In the genomic region with DNA sequence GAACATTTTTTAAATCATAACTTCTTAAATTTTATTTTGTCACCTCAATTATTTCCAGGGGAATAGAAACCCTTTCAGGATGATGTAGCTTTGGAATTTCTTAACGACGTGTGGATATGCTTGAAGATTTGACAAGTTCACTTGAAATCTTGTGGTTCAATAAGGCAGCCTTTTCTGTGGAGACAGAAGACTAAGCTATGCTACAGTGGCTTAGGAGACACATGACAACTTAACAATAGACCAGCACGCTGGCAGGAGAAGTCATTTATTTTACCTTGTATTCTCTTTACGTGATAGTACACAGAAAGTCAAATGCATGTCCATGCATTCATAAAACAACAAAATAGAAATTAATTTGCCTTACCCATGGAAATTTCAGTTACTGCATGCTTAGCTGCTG, we compare ENCODE assay signal across 8 cellular contexts.
"Had no signal": no experiment of that assay in that cellular context is flagged by ENCODE, and none has a peak within 500 bp of the region (broad histone marks: within the 10 kb centered on the region; RNA-seq: fewer than 3 reads in every experiment).

No MANE protein-coding gene starts in this region.

- H3K9me3 Mint-ChIP-seq: IgD-negative memory B cell had no signal

- DNase-seq: IMR-90, KBM-7, KG1 had no signal

- H3K36me3 Mint-ChIP-seq: IgD-negative memory B cell had no signal

- H3K4me1 Mint-ChIP-seq: IgD-negative memory B cell had no signal

- H3K27ac ChIP-seq: HL-60 had no signal

- H3K27ac Mint-ChIP-seq: IgD-negative memory B cell had no signal

- H3K27me3 Mint-ChIP-seq: IgD-negative memory B cell had no signal

- FAIRE-seq: HepG2, HTR-8/SVneo, K562 had no signal

- H3K4me3 Mint-ChIP-seq: IgD-negative memory B cell had no signal

- ATAC-seq: HepG2, K562 had no signal

- H3K4me3 ChIP-seq: K562 had no signal
